ENCODE assay signal across 8 cellular contexts in genomic region chr19:39533003-39533512, GRCh38. TPM values are rescaled to one million over a fixed set of nuclear protein-coding genes. Genes with fewer than 3 reads are reported as not detected.
A peak's percentile ranks its signal among the peaks of the same experiment; 100 is the strongest.
DNase-seq lines count a peak whose midpoint lies in the region; ATAC-seq and TF ChIP-seq lines count a peak whose summit lies in the region.

No MANE protein-coding gene starts in this region.

- ATAC-seq in GM19395 (IDR thresholded peaks at IDR 0.05; ENCODE audit: unreplicated experiment) (peak; percentile 13), HG03457 (IDR thresholded peaks at IDR 0.05; ENCODE audit: unreplicated experiment) (no peak)

- peak overlapping the region; percentile 38 for H3K4me3 Mint-ChIP-seq in progenitor cell of endocrine pancreas (ENCODE audit: low read depth)

- intact Hi-C loops in head of caudate nucleus (cut with DNase I) = loop anchor here (2.0 to 5.0 kb wide), 2 partner anchors 58 to 136 kb away; no protein-coding TSS in a partner anchor

- DNase-seq in Jurkat, Clone E6-1 (ENCODE audit: low read depth, low spot score) = no peak
- no peak for DNase-seq in coronary artery (ENCODE audit: low spot score)
- DNase-seq in progenitor cell of endocrine pancreas (ENCODE audit: low spot score, unreplicated experiment) = no peak
- DNase-seq in head of caudate nucleus = no peak
- DNase-seq in AG20443 (ENCODE audit: low spot score) = no peak
- no peak for DNase-seq in stimulated activated CD4-positive, alpha-beta T cell treated with anti-CD3 and anti-CD28 coated beads, Interleukin-2, amount 100 ng/mL, for 24 hours

- H3K36me3 Mint-ChIP-seq in progenitor cell of endocrine pancreas (ENCODE audit: insufficient read depth) = no peaks in the 10 kb centered on the region

- peaks cover 2% of the 10 kb centered on the region for H3K4me1 Mint-ChIP-seq in progenitor cell of endocrine pancreas (ENCODE audit: low read depth)

- H3K27me3 Mint-ChIP-seq in progenitor cell of endocrine pancreas = no peaks in the 10 kb centered on the region

- H3K27ac Mint-ChIP-seq in progenitor cell of endocrine pancreas = no peak overlapping the region

- no peak overlapping the region for H3K27ac ChIP-seq in coronary artery

- TF ChIP-seq CTCF in coronary artery (IDR thresholded peaks at IDR 0.05) = no peak
- TF ChIP-seq CTCF in progenitor cell of endocrine pancreas (IDR thresholded peaks at IDR 0.05; ENCODE audit: unreplicated experiment) = no peak

- H3K9me3 Mint-ChIP-seq in progenitor cell of endocrine pancreas (ENCODE audit: low read depth) = no peaks in the 10 kb centered on the region

- H3K4me3 ChIP-seq in Jurkat, Clone E6-1 (ENCODE audit: low read length) = peak overlapping the region; percentile 79
- peak overlapping the region; percentile 95 for H3K4me3 ChIP-seq in coronary artery

RNA-seq across cellular contexts. Expression of gene EID2B, which starts 0.4 kb away (rescaled TPM):
- 2.8 TPM for polyA plus RNA-seq in Jurkat, Clone E6-1 (2012; ENCODE audit: insufficient read depth, insufficient read length)
- total RNA-seq in progenitor cell of endocrine pancreas = 1.8 and 2.0 TPM in 2 replicates

RNA-seq across cellular contexts. Expression of gene EID2, which starts 6.9 kb away (rescaled TPM):
- polyA plus RNA-seq in Jurkat, Clone E6-1 (2012; ENCODE audit: insufficient read depth, insufficient read length) = 19.3 TPM
- 21.0 and 24.1 TPM in 2 replicates for total RNA-seq in progenitor cell of endocrine pancreas

RNA-seq across cellular contexts. Expression of gene SELENOV, which starts 18.1 kb away (rescaled TPM):
- polyA plus RNA-seq in Jurkat, Clone E6-1 (2012; ENCODE audit: insufficient read depth, insufficient read length) = not detected
- total RNA-seq in progenitor cell of endocrine pancreas = 5.1 and 6.5 TPM in 2 replicates

RNA-seq across cellular contexts. Expression of gene DLL3, which starts 34.3 kb away (rescaled TPM):
- polyA plus RNA-seq in Jurkat, Clone E6-1 (2012; ENCODE audit: insufficient read depth, insufficient read length) = 6.9 TPM
- total RNA-seq in progenitor cell of endocrine pancreas = 0.93 and 1.1 TPM in 2 replicates

RNA-seq across cellular contexts. Expression of gene TIMM50, which starts 52.4 kb away (rescaled TPM):
- polyA plus RNA-seq in Jurkat, Clone E6-1 (2012; ENCODE audit: insufficient read depth, insufficient read length) = 137 TPM
- 79.3 TPM in 2 replicates for total RNA-seq in progenitor cell of endocrine pancreas
